In genomic region chr5:6593148-6594016, GRCh38 we compare ENCODE assay signal across 16 cellular contexts. TPM values are rescaled to one million over a fixed set of nuclear protein-coding genes. Genes with fewer than 3 reads are reported as not detected.
DNase-seq lines count a peak whose midpoint lies in the region; ATAC-seq, FAIRE-seq and TF ChIP-seq lines count a peak whose summit lies in the region.
"Had no signal": no experiment of that assay in that cellular context is flagged by ENCODE, and none has a peak within 500 bp of the region (broad histone marks: within the 10 kb centered on the region; RNA-seq: fewer than 3 reads in every experiment).

No MANE protein-coding gene starts in this region.

- H3K27ac Mint-ChIP-seq in MCF 10A (ENCODE audit: low read depth, unreplicated experiment) = no peak overlapping the region
- peak overlapping the region; percentile 20 for H3K27ac Mint-ChIP-seq in astrocyte (ENCODE audit: unreplicated experiment)
- no peak overlapping the region for H3K27ac Mint-ChIP-seq in osteocyte (ENCODE audit: unreplicated experiment)
- H3K27ac Mint-ChIP-seq in stimulated activated naive B cell treated with anti-CD40 and anti-IgM and Interleukin-4, amounts not matched to agents 10 μg/mL and 1 μg/mL and 100 μg/mL, for 72 hours = no peak overlapping the region

- no peaks in the 10 kb centered on the region for H3K79me2 ChIP-seq in astrocyte (ENCODE audit: insufficient read depth, low read length)

- peaks cover 6% of the 10 kb centered on the region for H4K20me1 ChIP-seq in astrocyte (ENCODE audit: insufficient read depth, low read length)

- TF ChIP-seq POLR2A in breast epithelium (IDR thresholded peaks at IDR 0.05) = no peak

- H3K4me1 Mint-ChIP-seq in MCF 10A (ENCODE audit: insufficient read depth, unreplicated experiment) (peaks cover 12% of the 10 kb centered on the region), astrocyte (ENCODE audit: low read depth, unreplicated experiment) (no peaks in the 10 kb centered on the region), osteocyte (ENCODE audit: unreplicated experiment) (no peaks in the 10 kb centered on the region)
- peaks cover 0 to 2% of the 10 kb centered on the region in 2 donors for H3K4me1 Mint-ChIP-seq in stimulated activated naive B cell treated with anti-CD40 and anti-IgM and Interleukin-4, amounts not matched to agents 10 μg/mL and 1 μg/mL and 100 μg/mL, for 72 hours
- H3K4me1 Mint-ChIP-seq: CD4-positive, CD25-positive, alpha-beta regulatory T cell; CD8-positive, alpha-beta memory T cell had no signal

- H3K9me3 Mint-ChIP-seq in MCF 10A (ENCODE audit: unreplicated experiment) (no peaks in the 10 kb centered on the region), astrocyte (ENCODE audit: unreplicated experiment) (peaks cover 3% of the 10 kb centered on the region), osteocyte (ENCODE audit: unreplicated experiment) (no peaks in the 10 kb centered on the region)
- H3K9me3 Mint-ChIP-seq in stimulated activated naive B cell treated with anti-CD40 and anti-IgM and Interleukin-4, amounts not matched to agents 10 μg/mL and 1 μg/mL and 100 μg/mL, for 72 hours = no peaks in the 10 kb centered on the region
- H3K9me3 Mint-ChIP-seq: CD4-positive, CD25-positive, alpha-beta regulatory T cell had no signal

- FAIRE-seq in astrocyte (lab: Jason Lieb, UNC) = no peak

- H3K9me3 ChIP-seq in breast epithelium = no peaks in the 10 kb centered on the region
- no peaks in the 10 kb centered on the region for H3K9me3 ChIP-seq in astrocyte (ENCODE audit: insufficient read depth, low read depth, low read length)
- no peaks in the 10 kb centered on the region for H3K9me3 ChIP-seq in left lung
- H3K9me3 ChIP-seq: BE2C had no signal

- ATAC-seq in left lobe of liver = peak; percentile 11
- no peak for ATAC-seq in stimulated activated naive B cell treated with anti-CD40 and anti-IgM and Interleukin-4, amounts not matched to agents 10 μg/mL and 1 μg/mL and 100 μg/mL, for 72 hours (replicated peaks)
- no peak for ATAC-seq in left lung

- H3K4me1 ChIP-seq in breast epithelium = no peaks in the 10 kb centered on the region
- no peaks in the 10 kb centered on the region for H3K4me1 ChIP-seq in astrocyte (ENCODE audit: insufficient read depth, low read length)
- H3K4me1 ChIP-seq in left lung = no peaks in the 10 kb centered on the region
- H3K4me1 ChIP-seq: BE2C had no signal

- H3K4me3 ChIP-seq in breast epithelium (no peak overlapping the region), astrocyte (ENCODE audit: insufficient read depth, low read depth, low read length) (no peak overlapping the region), left lung (no peak overlapping the region)

- CTCF ChIA-PET in MCF 10A (lab: Yijun Ruan, JAX) = interaction anchor here (0.6 to 1.2 kb wide), 3 partner anchors 19 to 1701 kb away, joined by 3 to 4 read pairs (median 3); no protein-coding TSS in a partner anchor

- no peak overlapping the region for H3K27ac ChIP-seq in breast epithelium
- H3K27ac ChIP-seq in astrocyte (ENCODE audit: low read depth, low read length) = no peak overlapping the region
- H3K27ac ChIP-seq in left lung = no peak overlapping the region

- H3K27me3 Mint-ChIP-seq in MCF 10A (ENCODE audit: insufficient read depth, unreplicated experiment) (no peaks in the 10 kb centered on the region), astrocyte (ENCODE audit: low read depth, unreplicated experiment) (no peaks in the 10 kb centered on the region), osteocyte (ENCODE audit: unreplicated experiment) (peaks cover 21% of the 10 kb centered on the region)
- peaks cover 7 to 9% of the 10 kb centered on the region in 2 donors for H3K27me3 Mint-ChIP-seq in stimulated activated naive B cell treated with anti-CD40 and anti-IgM and Interleukin-4, amounts not matched to agents 10 μg/mL and 1 μg/mL and 100 μg/mL, for 72 hours
- H3K27me3 Mint-ChIP-seq: CD8-positive, alpha-beta memory T cell had no signal

- H2AFZ ChIP-seq in astrocyte (ENCODE audit: low read depth, low read length) = no peak overlapping the region

- POLR2A ChIA-PET in MCF 10A (lab: Yijun Ruan, JAX) = interaction anchor here (1.0 kb wide), 1 partner anchor 38 kb away, joined by 3 read pairs; no protein-coding TSS in a partner anchor

- no TSS peak for BruUV-seq in MCF 10A (replicated peaks; lab: Mats Ljungman, UMichigan)

- no peak overlapping the region for H3K4me2 ChIP-seq in astrocyte (ENCODE audit: low read length)

- H3K36me3 ChIP-seq in breast epithelium = no peaks in the 10 kb centered on the region
- peaks cover 12% of the 10 kb centered on the region for H3K36me3 ChIP-seq in astrocyte (ENCODE audit: insufficient read depth, low read length)
- H3K36me3 ChIP-seq in left lung = peaks cover 0 to 24% of the 10 kb centered on the region in 2 donors

- intact Hi-C loops in MCF 10A (cut with micrococcal nuclease) (no loop called here), breast epithelium (cut with DNase I; ENCODE audit: low total_unique reads) (no loop called here), left lung (cut with DNase I) (no loop called here)

- H3K36me3 Mint-ChIP-seq in MCF 10A (ENCODE audit: insufficient read depth, unreplicated experiment) (peaks cover 16% of the 10 kb centered on the region), astrocyte (ENCODE audit: low read depth, unreplicated experiment) (peaks cover 22% of the 10 kb centered on the region), osteocyte (ENCODE audit: unreplicated experiment) (peaks cover 23% of the 10 kb centered on the region)
- H3K36me3 Mint-ChIP-seq in stimulated activated naive B cell treated with anti-CD40 and anti-IgM and Interleukin-4, amounts not matched to agents 10 μg/mL and 1 μg/mL and 100 μg/mL, for 72 hours = peaks cover 37 to 53% of the 10 kb centered on the region in 2 donors

- no peaks in the 10 kb centered on the region for H3K27me3 ChIP-seq in breast epithelium
- H3K27me3 ChIP-seq in astrocyte (ENCODE audit: insufficient read depth, low read length) = no peaks in the 10 kb centered on the region
- no peaks in the 10 kb centered on the region for H3K27me3 ChIP-seq in left lung
- H3K27me3 ChIP-seq: BE2C had no signal

- DNase-seq in MCF 10A (ENCODE audit: unreplicated experiment) = peak; percentile 20
- DNase-seq in breast epithelium (ENCODE audit: low spot score in 2 of 2) = no peak
- no peak for DNase-seq in astrocyte (ENCODE audit: low read depth)
- peak; percentile 74 for DNase-seq in left lobe of liver (ENCODE audit: low spot score)
- DNase-seq in osteocyte (ENCODE audit: extremely low spot score, unreplicated experiment) = peak; percentile 66
- no peak for DNase-seq in DMS 273 (lab: John Stamatoyannopoulos, UW; ENCODE audit: unreplicated experiment)
- no peak for DNase-seq in stimulated activated naive B cell treated with anti-CD40 and anti-IgM and Interleukin-4, amounts not matched to agents 10 μg/mL and 1 μg/mL and 100 μg/mL, for 72 hours
- DNase-seq in left lung = no peak
- DNase-seq: BE2C; C1 segment of cervical spinal cord; CD4-positive, CD25-positive, alpha-beta regulatory T cell; CD8-positive, alpha-beta memory T cell; COR-L47; GF-D8; GOT3; H7 had no signal

- H3K4me3 Mint-ChIP-seq in MCF 10A (ENCODE audit: unreplicated experiment) (no peak overlapping the region), astrocyte (ENCODE audit: unreplicated experiment) (no peak overlapping the region), osteocyte (ENCODE audit: unreplicated experiment) (no peak overlapping the region)
- no peak overlapping the region for H3K4me3 Mint-ChIP-seq in stimulated activated naive B cell treated with anti-CD40 and anti-IgM and Interleukin-4, amounts not matched to agents 10 μg/mL and 1 μg/mL and 100 μg/mL, for 72 hours
- H3K4me3 Mint-ChIP-seq: CD4-positive, CD25-positive, alpha-beta regulatory T cell; CD8-positive, alpha-beta memory T cell had no signal

- H3K9ac ChIP-seq in astrocyte (ENCODE audit: low read length) = no peak overlapping the region

- no peak for TF ChIP-seq CTCF in MCF 10A (IDR thresholded peaks at IDR 0.05; ENCODE audit: unreplicated experiment)
- no peak for TF ChIP-seq CTCF in breast epithelium (IDR thresholded peaks at IDR 0.05)
- no peak for TF ChIP-seq CTCF in astrocyte (IDR thresholded peaks at IDR 0.05; ENCODE audit: insufficient read depth, low read depth, low read length)
- no peak for TF ChIP-seq CTCF in osteocyte (IDR thresholded peaks at IDR 0.05)
- no peak for TF ChIP-seq CTCF in left lung (IDR thresholded peaks at IDR 0.05)

RNA-seq across cellular contexts. Expression of gene NSUN2, which starts 39.5 kb away (rescaled TPM):
- total RNA-seq in MCF 10A (2022) = 89.6 and 95.7 TPM in 2 replicates
- 10 to 100 TPM; 36.8 to 58.7 (median 55.6) TPM for total RNA-seq in breast epithelium
- 71.5 and 78.8 TPM in 2 replicates for total RNA-seq in astrocyte
- 26.4 TPM for total RNA-seq in left lobe of liver
- 48.7 and 50.1 TPM in 2 replicates for total RNA-seq in osteocyte
- total RNA-seq in left lung = 10 to 100 TPM; 37.5 to 49.5 TPM

RNA-seq across cellular contexts. Expression of gene SRD5A1, which starts 39.9 kb away (rescaled TPM):
- 12.2 and 12.4 TPM in 2 replicates for total RNA-seq in MCF 10A (2022)
- 10 to 100 TPM in 1 of 3 donors, 1 to 10 TPM in 2; 3.6 to 10.6 (median 7.0) TPM for total RNA-seq in breast epithelium
- total RNA-seq in astrocyte = 27.6 and 30.6 TPM in 2 replicates
- total RNA-seq in left lobe of liver = 35.1 TPM
- total RNA-seq in osteocyte = 25.0 and 28.5 TPM in 2 replicates
- total RNA-seq in left lung = 10 to 100 TPM; 10.1 to 14.5 TPM

Comparison
In these comparisons a context has a peak if more than half of its experiments do, and no peak if none do; other contexts are left out.
1. DNase-seq: peak in MCF 10A (single experiment), left lobe of liver (single experiment) and osteocyte (single experiment); none in breast epithelium (0 of 2), astrocyte (single experiment), DMS 273 (single experiment), stimulated activated naive B cell treated with anti-CD40 and anti-IgM and Interleukin-4, amounts not matched to agents 10 μg/mL and 1 μg/mL and 100 μg/mL, for 72 hours (single experiment) and left lung (0 of 2).